In genomic region chr12:123305160-123305559, GRCh38 we compare ENCODE assay signal across 1 cellular context.
TF ChIP-seq lines count a peak whose summit lies in the region.

No MANE protein-coding gene starts in this region.

TF ChIP-seq in GM12878, 131 proteins besides CTCF, POLR2A, EP300 and RAD21:
- TF ChIP-seq CREB1 (IDR thresholded peaks at IDR 0.05; ENCODE audit: low read depth), result no peak
- TF ChIP-seq, protein P1, sequence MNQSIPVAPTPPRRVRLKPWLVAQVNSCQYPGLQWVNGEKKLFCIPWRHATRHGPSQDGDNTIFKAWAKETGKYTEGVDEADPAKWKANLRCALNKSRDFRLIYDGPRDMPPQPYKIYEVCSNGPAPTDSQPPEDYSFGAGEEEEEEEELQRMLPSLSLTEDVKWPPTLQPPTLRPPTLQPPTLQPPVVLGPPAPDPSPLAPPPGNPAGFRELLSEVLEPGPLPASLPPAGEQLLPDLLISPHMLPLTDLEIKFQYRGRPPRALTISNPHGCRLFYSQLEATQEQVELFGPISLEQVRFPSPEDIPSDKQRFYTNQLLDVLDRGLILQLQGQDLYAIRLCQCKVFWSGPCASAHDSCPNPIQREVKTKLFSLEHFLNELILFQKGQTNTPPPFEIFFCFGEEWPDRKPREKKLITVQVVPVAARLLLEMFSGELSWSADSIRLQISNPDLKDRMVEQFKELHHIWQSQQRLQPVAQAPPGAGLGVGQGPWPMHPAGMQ (IDR thresholded peaks at IDR 0.05; ENCODE audit: borderline replicate concordance), result no peak
- TF ChIP-seq POLR2AphosphoS5 (IDR thresholded peaks at IDR 0.05; ENCODE audit: low read length), result no peak
- TF ChIP-seq, protein P2, sequence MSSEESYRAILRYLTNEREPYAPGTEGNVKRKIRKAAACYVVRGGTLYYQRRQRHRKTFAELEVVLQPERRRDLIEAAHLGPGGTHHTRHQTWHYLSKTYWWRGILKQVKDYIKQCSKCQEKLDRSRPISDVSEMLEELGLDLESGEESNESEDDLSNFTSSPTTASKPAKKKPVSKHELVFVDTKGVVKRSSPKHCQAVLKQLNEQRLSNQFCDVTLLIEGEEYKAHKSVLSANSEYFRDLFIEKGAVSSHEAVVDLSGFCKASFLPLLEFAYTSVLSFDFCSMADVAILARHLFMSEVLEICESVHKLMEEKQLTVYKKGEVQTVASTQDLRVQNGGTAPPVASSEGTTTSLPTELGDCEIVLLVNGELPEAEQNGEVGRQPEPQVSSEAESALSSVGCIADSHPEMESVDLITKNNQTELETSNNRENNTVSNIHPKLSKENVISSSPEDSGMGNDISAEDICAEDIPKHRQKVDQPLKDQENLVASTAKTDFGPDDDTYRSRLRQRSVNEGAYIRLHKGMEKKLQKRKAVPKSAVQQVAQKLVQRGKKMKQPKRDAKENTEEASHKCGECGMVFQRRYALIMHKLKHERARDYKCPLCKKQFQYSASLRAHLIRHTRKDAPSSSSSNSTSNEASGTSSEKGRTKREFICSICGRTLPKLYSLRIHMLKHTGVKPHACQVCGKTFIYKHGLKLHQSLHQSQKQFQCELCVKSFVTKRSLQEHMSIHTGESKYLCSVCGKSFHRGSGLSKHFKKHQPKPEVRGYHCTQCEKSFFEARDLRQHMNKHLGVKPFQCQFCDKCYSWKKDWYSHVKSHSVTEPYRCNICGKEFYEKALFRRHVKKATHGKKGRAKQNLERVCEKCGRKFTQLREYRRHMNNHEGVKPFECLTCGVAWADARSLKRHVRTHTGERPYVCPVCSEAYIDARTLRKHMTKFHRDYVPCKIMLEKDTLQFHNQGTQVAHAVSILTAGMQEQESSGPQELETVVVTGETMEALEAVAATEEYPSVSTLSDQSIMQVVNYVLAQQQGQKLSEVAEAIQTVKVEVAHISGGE (CRISPR knock-in tag; IDR thresholded peaks at IDR 0.05), result no peak
- no peak for TF ChIP-seq LARP7 (IDR thresholded peaks at IDR 0.05)
- TF ChIP-seq SIX5 (IDR thresholded peaks at IDR 0.05; ENCODE audit: low read depth, low read length, severe bottlenecking), result no peak
- no peak for TF ChIP-seq HDGF (IDR thresholded peaks at IDR 0.05)
- TF ChIP-seq, protein P3, sequence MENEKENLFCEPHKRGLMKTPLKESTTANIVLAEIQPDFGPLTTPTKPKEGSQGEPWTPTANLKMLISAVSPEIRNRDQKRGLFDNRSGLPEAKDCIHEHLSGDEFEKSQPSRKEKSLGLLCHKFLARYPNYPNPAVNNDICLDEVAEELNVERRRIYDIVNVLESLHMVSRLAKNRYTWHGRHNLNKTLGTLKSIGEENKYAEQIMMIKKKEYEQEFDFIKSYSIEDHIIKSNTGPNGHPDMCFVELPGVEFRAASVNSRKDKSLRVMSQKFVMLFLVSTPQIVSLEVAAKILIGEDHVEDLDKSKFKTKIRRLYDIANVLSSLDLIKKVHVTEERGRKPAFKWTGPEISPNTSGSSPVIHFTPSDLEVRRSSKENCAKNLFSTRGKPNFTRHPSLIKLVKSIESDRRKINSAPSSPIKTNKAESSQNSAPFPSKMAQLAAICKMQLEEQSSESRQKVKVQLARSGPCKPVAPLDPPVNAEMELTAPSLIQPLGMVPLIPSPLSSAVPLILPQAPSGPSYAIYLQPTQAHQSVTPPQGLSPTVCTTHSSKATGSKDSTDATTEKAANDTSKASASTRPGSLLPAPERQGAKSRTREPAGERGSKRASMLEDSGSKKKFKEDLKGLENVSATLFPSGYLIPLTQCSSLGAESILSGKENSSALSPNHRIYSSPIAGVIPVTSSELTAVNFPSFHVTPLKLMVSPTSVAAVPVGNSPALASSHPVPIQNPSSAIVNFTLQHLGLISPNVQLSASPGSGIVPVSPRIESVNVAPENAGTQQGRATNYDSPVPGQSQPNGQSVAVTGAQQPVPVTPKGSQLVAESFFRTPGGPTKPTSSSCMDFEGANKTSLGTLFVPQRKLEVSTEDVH (IDR thresholded peaks at IDR 0.05; ENCODE audit: low read depth, partially characterized antibody), result no peak
- no peak for TF ChIP-seq TCF7 (IDR thresholded peaks at IDR 0.05; ENCODE audit: borderline replicate concordance)
- no peak for TF ChIP-seq ZNF384 (IDR thresholded peaks at IDR 0.05; ENCODE audit: borderline replicate concordance, low read depth, low read length)
- no peak for TF ChIP-seq TARDBP (IDR thresholded peaks at IDR 0.05; ENCODE audit: borderline replicate concordance)
- TF ChIP-seq NRF1 (conservative IDR thresholded peaks at IDR 0.05; ENCODE audit: low read depth, low read length), result no peak
- no peak for TF ChIP-seq STAT3 (IDR thresholded peaks at IDR 0.05; ENCODE audit: low read depth, low read length)
- no peak for TF ChIP-seq CHD2 (IDR thresholded peaks at IDR 0.05; ENCODE audit: borderline replicate concordance, low read depth, low read length)
- no peak for TF ChIP-seq RB1 (IDR thresholded peaks at IDR 0.05; ENCODE audit: borderline replicate concordance)
- TF ChIP-seq SUPT20H (IDR thresholded peaks at IDR 0.05; ENCODE audit: borderline replicate concordance, control insufficient read depth, low read depth, low read length), result no peak
